8 cellular contexts compared by ENCODE assay signal in genomic region chr5:111530298-111530740, GRCh38. TPM values are rescaled to one million over a fixed set of nuclear protein-coding genes. Genes with fewer than 3 reads are reported as not detected.
DNase-seq lines count a peak whose midpoint lies in the region; ATAC-seq, FAIRE-seq and TF ChIP-seq lines count a peak whose summit lies in the region.

No MANE protein-coding gene starts in this region.

- no peaks in the 10 kb centered on the region for H3K27me3 ChIP-seq in smooth muscle cell (ENCODE audit: low read depth)

- no peaks in the 10 kb centered on the region for H3K9me3 ChIP-seq in OCI-LY7 (ENCODE audit: low read length)
- no peaks in the 10 kb centered on the region for H3K9me3 ChIP-seq in smooth muscle cell (replicated peaks; ENCODE audit: low read depth)

- H3K4me1 ChIP-seq in OCI-LY7 (ENCODE audit: insufficient read depth, low read length, poor library complexity, severe bottlenecking) = peaks cover 16% of the 10 kb centered on the region
- no peaks in the 10 kb centered on the region for H3K4me1 ChIP-seq in smooth muscle cell (ENCODE audit: low read depth)

- H3K4me3 ChIP-seq in OCI-LY7 (ENCODE audit: low read depth, low read length, poor library complexity, severe bottlenecking) (peak overlapping the region; percentile 29), smooth muscle cell (no peak overlapping the region)

- CTCF ChIA-PET in OCI-LY7 (lab: Charles Lee; ENCODE audit: unreplicated experiment) = interaction anchor here (0.6 kb wide), 1 partner anchor 211 kb away, joined by 3 read pairs; no protein-coding TSS in a partner anchor

- DNase-seq in GM12891 (ENCODE audit: insufficient read length, low spot score) = peak; percentile 20
- peak; percentile 75 for DNase-seq in OCI-LY7 (ENCODE audit: low spot score)
- peak; percentile 80 for DNase-seq in activated T-cell treated with anti-CD3 and anti-CD28 coated beads, Interleukin-2, amount 50 U/mL, for 1 hour
- peak; percentile 87 for DNase-seq in glomerular endothelial cell (ENCODE audit: extremely low read depth, low read depth, low spot score)
- DNase-seq in smooth muscle cell (lab: John Stamatoyannopoulos, UW; ENCODE audit: unreplicated experiment) = no peak
- DNase-seq in NCI-H1417 treated with DMSO at 0.1 percent for 48 hours (lab: John Stamatoyannopoulos, UW) = no peak
- DNase-seq in NCI-H446 (lab: John Stamatoyannopoulos, UW) = no peak

- no peak for TF ChIP-seq POLR2A in GM12891 (IDR thresholded peaks at IDR 0.05; ENCODE audit: low read depth, low read length)

- intact Hi-C loops in OCI-LY7 (cut with micrococcal nuclease; ENCODE audit: unreplicated experiment) = loop anchor here (5.0 kb wide), 1 partner anchor 617 kb away; no protein-coding TSS in a partner anchor

- H3K9ac ChIP-seq in smooth muscle cell (ENCODE audit: low read depth) = no peak overlapping the region

- H3K79me2 ChIP-seq in OCI-LY7 (ENCODE audit: insufficient read depth, low read depth, low read length) (no peaks in the 10 kb centered on the region), smooth muscle cell (ENCODE audit: low read depth) (no peaks in the 10 kb centered on the region)

- H3K36me3 ChIP-seq in OCI-LY7 (ENCODE audit: insufficient read depth, low read length) = no peaks in the 10 kb centered on the region
- H3K36me3 ChIP-seq in smooth muscle cell (ENCODE audit: low read depth) = no peaks in the 10 kb centered on the region

- FAIRE-seq in GM12891 (lab: Jason Lieb, UNC) = peak; percentile 79

- no TSS peak for BruUV-seq in OCI-LY7 (replicated peaks; lab: Mats Ljungman, UMichigan)

- H3K27ac ChIP-seq in OCI-LY7 (ENCODE audit: low read depth, low read length, poor library complexity, severe bottlenecking) (peak overlapping the region; percentile 33), smooth muscle cell (ENCODE audit: low read depth) (peak overlapping the region; percentile 83)

- WGBS in smooth muscle cell (ENCODE audit: low lambda C conversion rate) = 25% methylated on average over 10 of the region's 10 CpGs

- TF ChIP-seq CTCF in OCI-LY7 (conservative IDR thresholded peaks at IDR 0.05; ENCODE audit: low read length) (no peak), smooth muscle cell (IDR thresholded peaks at IDR 0.05; ENCODE audit: borderline replicate concordance, insufficient read depth, poor library complexity, severe bottlenecking) (no peak)

- H4K20me1 ChIP-seq in OCI-LY7 (ENCODE audit: insufficient read depth, low read length) (no peaks in the 10 kb centered on the region), smooth muscle cell (ENCODE audit: low read depth) (no peaks in the 10 kb centered on the region)

- POLR2A ChIA-PET in OCI-LY7 (lab: Charles Lee) = interaction anchor here (0.6 to 0.7 kb wide), 3 partner anchors 11 to 449 kb away, joined by 3 to 4 read pairs (median 4); no protein-coding TSS in a partner anchor

- no peaks in the 10 kb centered on the region for H3F3A ChIP-seq in smooth muscle cell (ENCODE audit: low read depth)

- peak overlapping the region; percentile 86 for H2AFZ ChIP-seq in OCI-LY7 (ENCODE audit: low read length)
- H2AFZ ChIP-seq in smooth muscle cell (ENCODE audit: low read depth) = peak overlapping the region; percentile 64

- H3K4me2 ChIP-seq in OCI-LY7 (ENCODE audit: low read length) (peak overlapping the region; percentile 54), smooth muscle cell (peak overlapping the region; percentile 22)

- H3K9me2 ChIP-seq in OCI-LY7 (ENCODE audit: insufficient read depth, low read length) = no peaks in the 10 kb centered on the region

- peak; percentile 83 for ATAC-seq in HG02763 (IDR thresholded peaks at IDR 0.05; ENCODE audit: unreplicated experiment)

TF ChIP-seq in GM12891, 5 proteins besides CTCF, POLR2A, EP300 and RAD21:
- no peak for TF ChIP-seq TAF1 (IDR thresholded peaks at IDR 0.05; ENCODE audit: low read depth, low read length)
- peak; percentile 77 for TF ChIP-seq SPI1 (IDR thresholded peaks at IDR 0.05; ENCODE audit: low read depth, low read length)

RNA-seq across cellular contexts. Expression of gene STARD4, which starts 18.0 kb away (rescaled TPM):
- polyA plus RNA-seq in GM12891 (2012; ENCODE audit: low read depth, missing spikeins) = 38.4 TPM
- total RNA-seq in OCI-LY7 (2014; rRNA removed; shearing (Covaris generic)) = 28.1 and 30.4 TPM in 2 replicates
- 37.3 and 43.8 TPM in 2 replicates for total RNA-seq in OCI-LY7 (2022)
- 46.4 and 74.7 TPM in 2 replicates for total RNA-seq in glomerular endothelial cell
- total RNA-seq in smooth muscle cell = 123 and 152 TPM in 2 replicates
- polyA plus RNA-seq in smooth muscle cell = 32.8 and 41.7 TPM in 2 replicates

Comparison
In these comparisons a context has a peak if more than half of its experiments do, and no peak if none do; other contexts are left out.
1. DNase-seq: peak in GM12891 (single experiment), OCI-LY7 (single experiment), activated T-cell treated with anti-CD3 and anti-CD28 coated beads, Interleukin-2, amount 50 U/mL, for 1 hour (single experiment) and glomerular endothelial cell (single experiment); none in smooth muscle cell (single experiment), NCI-H1417 treated with DMSO at 0.1 percent for 48 hours (single experiment) and NCI-H446 (0 of 2).